14 cellular contexts compared by ENCODE assay signal in genomic region chr9:32502459-32502858, GRCh38. TPM values are rescaled to one million over a fixed set of nuclear protein-coding genes. Genes with fewer than 3 reads are reported as not detected.
DNase-seq lines count a peak whose midpoint lies in the region; ATAC-seq and TF ChIP-seq lines count a peak whose summit lies in the region.
"Had no signal": no experiment of that assay in that cellular context is flagged by ENCODE, and none has a peak within 500 bp of the region (broad histone marks: within the 10 kb centered on the region; RNA-seq: fewer than 3 reads in every experiment).

No MANE protein-coding gene starts in this region.

- DNase-seq in Daoy (ENCODE audit: low read depth) = peak; percentile 90
- peak; percentile 34 to 56 for DNase-seq in NCI-H446 (lab: John Stamatoyannopoulos, UW)
- peak; percentile 86 for DNase-seq in choroid plexus epithelial cell (ENCODE audit: low read depth)
- DNase-seq in kidney tubule cell (ENCODE audit: low spot score) = peak; percentile 80
- DNase-seq in GM03348 (ENCODE audit: low spot score) = no peak
- no peak for DNase-seq in upper lobe of left lung
- DNase-seq: activated CD8-positive, alpha-beta memory T cell treated with anti-CD3 and anti-CD28 coated beads, Interleukin-2, amount 50 U/mL, for 4 hours; CD4-positive, CD25-positive, alpha-beta regulatory T cell; NCI-H1092 treated with DMSO at 0.1 percent for 48 hours; NK-92 treated with Interleukin-12 subunit alpha and Interleukin-12 subunit beta, amount 100 ng/mL, for 24 hours had no signal

- TF ChIP-seq POLR2A in upper lobe of left lung (IDR thresholded peaks at IDR 0.05) = no peak

- TF ChIP-seq CTCF in choroid plexus epithelial cell (conservative IDR thresholded peaks at IDR 0.05; ENCODE audit: low read depth, low read length) = no peak
- no peak for TF ChIP-seq CTCF in upper lobe of left lung (IDR thresholded peaks at IDR 0.05)

- 80 to 83% methylated on average over 4 of the region's 4 CpGs for WGBS in upper lobe of left lung, 2 donors

- peaks cover 0 to under 1% (median 0%) of the 10 kb centered on the region in 4 donors for H3K4me1 ChIP-seq in upper lobe of left lung
- H3K4me1 ChIP-seq: prostate gland had no signal

- no peaks in the 10 kb centered on the region for H3K27me3 ChIP-seq in upper lobe of left lung

- no peak for TF ChIP-seq EP300 in upper lobe of left lung (IDR thresholded peaks at IDR 0.05)

- ATAC-seq in GM19351 (IDR thresholded peaks at IDR 0.05; ENCODE audit: unreplicated experiment) (no peak), GM18861 (IDR thresholded peaks at IDR 0.05; ENCODE audit: unreplicated experiment) (no peak), upper lobe of left lung (ENCODE audit: low FRiP score in 2 of 2) (no peak)

- no peak overlapping the region for H3K27ac ChIP-seq in upper lobe of left lung
- H3K27ac ChIP-seq: prostate gland, thoracic aorta had no signal

- no peak overlapping the region for H3K4me3 ChIP-seq in choroid plexus epithelial cell (ENCODE audit: low read depth, low read length)
- no peak overlapping the region for H3K4me3 ChIP-seq in upper lobe of left lung
- H3K4me3 ChIP-seq: prostate gland, thoracic aorta had no signal

- peaks cover 0 to 28% (median 11%) of the 10 kb centered on the region in 4 donors for H3K36me3 ChIP-seq in upper lobe of left lung
- H3K36me3 ChIP-seq: prostate gland had no signal

- no peaks in the 10 kb centered on the region for H3K9me3 ChIP-seq in upper lobe of left lung
- H3K9me3 ChIP-seq: prostate gland, thoracic aorta had no signal

RNA-seq across cellular contexts. Expression of gene RIGI, which starts 23.5 kb away (rescaled TPM):
- 23.5 and 24.6 TPM in 2 replicates for total RNA-seq in Daoy (2014; rRNA removed; shearing (Covaris generic))
- total RNA-seq in upper lobe of left lung = 10 to 100 TPM in 5 of 6 donors, 1 to 10 TPM in 1; 7.8 to 24.1 (median 15.3) TPM

RNA-seq across cellular contexts. Expression of gene SMIM27, which starts 49.7 kb away (rescaled TPM):
- 4.6 and 11.9 TPM in 2 replicates for total RNA-seq in Daoy (2014; rRNA removed; shearing (Covaris generic))
- total RNA-seq in upper lobe of left lung = 10 to 100 TPM in 1 of 6 donors, 1 to 10 TPM in 5; 2.1 to 14.4 (median 5.5) TPM

RNA-seq across cellular contexts. Expression of gene TOPORS, which starts 49.9 kb away (rescaled TPM):
- total RNA-seq in Daoy (2014; rRNA removed; shearing (Covaris generic)) = 29.9 and 31.2 TPM in 2 replicates
- total RNA-seq in upper lobe of left lung = 10 to 100 TPM; 11.2 to 25.7 (median 14.2) TPM

Comparison
In these comparisons a context has a peak if more than half of its experiments do, and no peak if none do; other contexts are left out.
1. DNase-seq: peak in Daoy (single experiment), NCI-H446 (2 of 2), choroid plexus epithelial cell (single experiment) and kidney tubule cell (single experiment); none in GM03348 (single experiment) and upper lobe of left lung (0 of 2).